In genomic region chr17:17028059-17028877, GRCh38 we compare ENCODE assay signal across 9 cellular contexts. TPM values are rescaled to one million over a fixed set of nuclear protein-coding genes. Genes with fewer than 3 reads are reported as not detected.
DNase-seq lines count a peak whose midpoint lies in the region; ATAC-seq, FAIRE-seq and TF ChIP-seq lines count a peak whose summit lies in the region.
"Had no signal": no experiment of that assay in that cellular context is flagged by ENCODE, and none has a peak within 500 bp of the region (broad histone marks: within the 10 kb centered on the region; RNA-seq: fewer than 3 reads in every experiment).

No MANE protein-coding gene starts in this region.

- FAIRE-seq in urothelium cell line (lab: Jason Lieb, UNC), result peak; percentile 100
- no peak for FAIRE-seq in frontal cortex (lab: Jason Lieb, UNC)

- peak; percentile 42 for DNase-seq in SIG-M5 treated with dmso at 0.1 percent for 504 hours (lab: John Stamatoyannopoulos, UW; ENCODE audit: unreplicated experiment)
- no peak for DNase-seq in SIG-M5 (lab: John Stamatoyannopoulos, UW)
- DNase-seq in MCF 10A (ENCODE audit: unreplicated experiment), result peak; percentile 97
- DNase-seq in kidney tubule cell (ENCODE audit: low spot score), result peak; percentile 98
- peak; percentile 96 for DNase-seq in urothelium cell line (ENCODE audit: low spot score)
- no peak for DNase-seq in activated naive CD4-positive, alpha-beta T cell treated with anti-CD3 and anti-CD28 coated beads, Interleukin-2, amount 50 U/mL, for 72 hours (ENCODE audit: low spot score in 2 of 2)
- DNase-seq in frontal cortex (ENCODE audit: low spot score in 2 of 2), result no peak
- DNase-seq in activated CD4-positive, alpha-beta T cell treated with anti-CD3 and anti-CD28 coated beads, Interleukin-2, amount 10 ng/mL, durations not matched to agents 24 days and 14 days, result no peak
- DNase-seq: stimulated activated CD4-positive, alpha-beta T cell treated with anti-CD3 and anti-CD28 coated beads, Interleukin-2, amount 100 ng/mL, for 48 hours had no signal

- H3K36me3 Mint-ChIP-seq in MCF 10A (ENCODE audit: insufficient read depth, unreplicated experiment), result peaks cover 5% of the 10 kb centered on the region
- no peaks in the 10 kb centered on the region for H3K36me3 Mint-ChIP-seq in activated naive CD4-positive, alpha-beta T cell treated with anti-CD3 and anti-CD28 coated beads, Interleukin-2, amount 50 U/mL, for 72 hours
- H3K36me3 Mint-ChIP-seq in activated CD4-positive, alpha-beta T cell treated with anti-CD3 and anti-CD28 coated beads, Interleukin-2, amount 10 ng/mL, durations not matched to agents 24 days and 14 days (ENCODE audit: low read depth), result no peaks in the 10 kb centered on the region

- no peak overlapping the region for H3K4me3 Mint-ChIP-seq in MCF 10A (ENCODE audit: unreplicated experiment)
- no peak overlapping the region for H3K4me3 Mint-ChIP-seq in activated CD4-positive, alpha-beta T cell treated with anti-CD3 and anti-CD28 coated beads, Interleukin-2, amount 10 ng/mL, durations not matched to agents 24 days and 14 days

- no peak for ATAC-seq in activated naive CD4-positive, alpha-beta T cell treated with anti-CD3 and anti-CD28 coated beads, Interleukin-2, amount 50 U/mL, for 72 hours

- BruUV-seq in MCF 10A (replicated peaks; lab: Mats Ljungman, UMichigan), result no TSS peak

- peaks cover 38% of the 10 kb centered on the region for H3K4me1 Mint-ChIP-seq in MCF 10A (ENCODE audit: insufficient read depth, unreplicated experiment)
- no peaks in the 10 kb centered on the region for H3K4me1 Mint-ChIP-seq in activated CD4-positive, alpha-beta T cell treated with anti-CD3 and anti-CD28 coated beads, Interleukin-2, amount 10 ng/mL, durations not matched to agents 24 days and 14 days

- peak overlapping the region; percentile 92 for H3K27ac Mint-ChIP-seq in MCF 10A (ENCODE audit: low read depth, unreplicated experiment)
- no peak overlapping the region for H3K27ac Mint-ChIP-seq in activated naive CD4-positive, alpha-beta T cell treated with anti-CD3 and anti-CD28 coated beads, Interleukin-2, amount 50 U/mL, for 72 hours
- H3K27ac Mint-ChIP-seq in activated CD4-positive, alpha-beta T cell treated with anti-CD3 and anti-CD28 coated beads, Interleukin-2, amount 10 ng/mL, durations not matched to agents 24 days and 14 days, result no peak overlapping the region

- no peaks in the 10 kb centered on the region for H3K27me3 Mint-ChIP-seq in MCF 10A (ENCODE audit: insufficient read depth, unreplicated experiment)
- peaks cover 1% of the 10 kb centered on the region for H3K27me3 Mint-ChIP-seq in activated CD4-positive, alpha-beta T cell treated with anti-CD3 and anti-CD28 coated beads, Interleukin-2, amount 10 ng/mL, durations not matched to agents 24 days and 14 days

- POLR2A ChIA-PET in MCF 10A (lab: Yijun Ruan, JAX), result interaction anchor here (0.7 to 4.8 kb wide), 7 partner anchors 12 to 208 kb away, joined by 3 to 57 read pairs (median 4); partner anchors contain the start of gene MPRIP

- intact Hi-C loops in MCF 10A (cut with micrococcal nuclease), result no loop called here
- intact Hi-C loops in activated CD4-positive, alpha-beta T cell treated with anti-CD3 and anti-CD28 coated beads, Interleukin-2, amount 10 ng/mL, durations not matched to agents 24 days and 14 days (cut with micrococcal nuclease), result no loop called here

- TF ChIP-seq CTCF in MCF 10A (IDR thresholded peaks at IDR 0.05; ENCODE audit: unreplicated experiment), result no peak

- CTCF ChIA-PET in MCF 10A (lab: Yijun Ruan, JAX), result interaction anchor here (0.5 to 1.0 kb wide), 9 partner anchors 12 to 976 kb away, joined by 3 to 7 read pairs (median 3); partner anchors contain the start of gene PLD6

- no peaks in the 10 kb centered on the region for H3K9me3 Mint-ChIP-seq in MCF 10A (ENCODE audit: unreplicated experiment)
- H3K9me3 Mint-ChIP-seq in activated naive CD4-positive, alpha-beta T cell treated with anti-CD3 and anti-CD28 coated beads, Interleukin-2, amount 50 U/mL, for 72 hours, result no peaks in the 10 kb centered on the region
- no peaks in the 10 kb centered on the region for H3K9me3 Mint-ChIP-seq in activated CD4-positive, alpha-beta T cell treated with anti-CD3 and anti-CD28 coated beads, Interleukin-2, amount 10 ng/mL, durations not matched to agents 24 days and 14 days

RNA-seq across cellular contexts. Expression of gene MPRIP, which starts 14.0 kb away (rescaled TPM):
- 214 and 230 TPM in 2 replicates for total RNA-seq in MCF 10A (2022)
- total RNA-seq in activated naive CD4-positive, alpha-beta T cell treated with anti-CD3 and anti-CD28 coated beads, Interleukin-2, amount 50 U/mL, for 72 hours, result 100 to 1,000 TPM in 1 of 2 donors, 10 to 100 TPM in 1; 67.4 to 134 TPM
- total RNA-seq in frontal cortex, result 131 TPM
- 155 and 161 TPM in 2 replicates for total RNA-seq in activated CD4-positive, alpha-beta T cell treated with anti-CD3 and anti-CD28 coated beads, Interleukin-2, amount 10 ng/mL, durations not matched to agents 24 days and 14 days

RNA-seq across cellular contexts. Expression of gene TNFRSF13B, which starts 56.4 kb away (rescaled TPM):
- not detected in 2 replicates for total RNA-seq in MCF 10A (2022)
- total RNA-seq in activated naive CD4-positive, alpha-beta T cell treated with anti-CD3 and anti-CD28 coated beads, Interleukin-2, amount 50 U/mL, for 72 hours, result not detected
- total RNA-seq in frontal cortex, result not detected
- total RNA-seq in activated CD4-positive, alpha-beta T cell treated with anti-CD3 and anti-CD28 coated beads, Interleukin-2, amount 10 ng/mL, durations not matched to agents 24 days and 14 days, result not detected in 2 replicates

Comparison
In these comparisons a context has a peak if more than half of its experiments do, and no peak if none do; other contexts are left out.
1. DNase-seq: peak in SIG-M5 treated with dmso at 0.1 percent for 504 hours (single experiment), MCF 10A (single experiment), kidney tubule cell (single experiment) and urothelium cell line (single experiment); none in SIG-M5 (single experiment), activated naive CD4-positive, alpha-beta T cell treated with anti-CD3 and anti-CD28 coated beads, Interleukin-2, amount 50 U/mL, for 72 hours (0 of 2), frontal cortex (0 of 2) and activated CD4-positive, alpha-beta T cell treated with anti-CD3 and anti-CD28 coated beads, Interleukin-2, amount 10 ng/mL, durations not matched to agents 24 days and 14 days (single experiment).